Comparison of ENCODE assay signal across 12 cellular contexts in the genomic region with DNA sequence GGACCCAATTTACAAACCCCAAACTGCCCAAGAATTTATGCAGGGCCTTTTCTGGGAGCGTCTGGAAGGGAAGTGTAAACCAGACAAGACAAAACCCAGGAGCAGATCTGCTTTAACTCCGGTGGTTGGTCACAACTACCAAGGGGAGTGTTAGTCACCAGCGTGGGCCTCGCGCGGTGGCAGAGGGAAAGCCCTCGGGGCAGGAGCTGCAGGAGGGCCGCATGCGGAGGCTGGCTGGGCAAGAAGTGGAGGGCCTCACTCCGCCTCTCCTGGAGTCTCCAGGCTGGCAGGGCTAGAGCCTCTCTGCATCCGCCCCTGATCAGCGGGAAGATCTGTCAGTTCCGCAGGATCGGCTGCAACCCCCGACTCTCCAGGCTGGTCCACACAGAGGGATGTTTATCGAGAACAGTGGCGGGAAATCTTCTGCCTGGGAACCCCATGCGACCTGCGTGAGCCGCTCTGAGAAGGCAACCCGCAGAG. TPM values are rescaled to one million over a fixed set of nuclear protein-coding genes. Genes with fewer than 3 reads are reported as not detected.
A peak's percentile ranks its signal among the peaks of the same experiment; 100 is the strongest.
DNase-seq lines count a peak whose midpoint lies in the region; ATAC-seq and TF ChIP-seq lines count a peak whose summit lies in the region.
"Had no signal": no experiment of that assay in that cellular context is flagged by ENCODE, and none has a peak within 500 bp of the region (broad histone marks: within the 10 kb centered on the region; RNA-seq: fewer than 3 reads in every experiment).

No MANE protein-coding gene starts in this region.

- H3K27ac ChIP-seq in iPS-20b (ENCODE audit: low read length) (no peak overlapping the region), subcutaneous abdominal adipose tissue (ENCODE audit: low read depth, low read length) (no peak overlapping the region)

- H3K36me3 ChIP-seq in iPS-20b (ENCODE audit: insufficient read depth, low read depth, low read length) (no peaks in the 10 kb centered on the region), subcutaneous abdominal adipose tissue (ENCODE audit: control insufficient read depth in 5 of 5, insufficient read depth in 5 of 5, low read length in 5 of 5) (no peaks in the 10 kb centered on the region)

- peak; percentile 80 for DNase-seq in HFFc6
- peak; percentile 93 for DNase-seq in chondrocyte (ENCODE audit: low spot score)
- no peak for DNase-seq in HCEC 1CT
- no peak for DNase-seq in stimulated activated CD4-positive, alpha-beta T cell treated with anti-CD3 and anti-CD28 coated beads, Interleukin-2, amount 100 ng/mL, for 48 hours
- DNase-seq in OCI-M2 (lab: John Stamatoyannopoulos, UW; ENCODE audit: unreplicated experiment), result no peak
- DNase-seq: naive thymus-derived CD4-positive, alpha-beta T cell; NCI-H2171 treated with DMSO at 0.1 percent for 48 hours had no signal

- ATAC-seq in GM19463 (IDR thresholded peaks at IDR 0.05; ENCODE audit: unreplicated experiment), result no peak

- H3K4me1 Mint-ChIP-seq in HFFc6 (ENCODE audit: low read depth), result peaks cover 78% of the 10 kb centered on the region
- peaks cover 38% of the 10 kb centered on the region for H3K4me1 Mint-ChIP-seq in chondrocyte (ENCODE audit: low read depth)

- H3K9me3 Mint-ChIP-seq in HFFc6 (no peaks in the 10 kb centered on the region), chondrocyte (ENCODE audit: low read depth) (no peaks in the 10 kb centered on the region)

- H3K36me3 Mint-ChIP-seq in HFFc6 (ENCODE audit: low read depth), result no peaks in the 10 kb centered on the region
- no peaks in the 10 kb centered on the region for H3K36me3 Mint-ChIP-seq in chondrocyte (ENCODE audit: low read depth)

- H3K9me3 ChIP-seq in iPS-20b (ENCODE audit: insufficient read depth, low read depth, low read length) (no peaks in the 10 kb centered on the region), subcutaneous abdominal adipose tissue (ENCODE audit: control insufficient read depth in 5 of 5, low read length in 5 of 5) (no peaks in the 10 kb centered on the region)

- H3K4me3 ChIP-seq in iPS-20b (ENCODE audit: low read length) (peak overlapping the region; percentile 72; the same call in 1 of the 2 replicates), subcutaneous abdominal adipose tissue (ENCODE audit: low read depth in 1 of 5, low read length in 5 of 5) (peak overlapping the region in 4 of 5 donors; percentile 59 to 67 (median 63))

- no peaks in the 10 kb centered on the region for H3K4me1 ChIP-seq in iPS-20b (ENCODE audit: insufficient read depth, low read length)
- peaks cover 0 to 27% (median 24%) of the 10 kb centered on the region in 5 donors for H3K4me1 ChIP-seq in subcutaneous abdominal adipose tissue (ENCODE audit: control insufficient read depth in 5 of 5, insufficient read depth in 5 of 5, low read length in 5 of 5)

- H3K9ac ChIP-seq in iPS-20b (ENCODE audit: low read depth, low read length), result no peak overlapping the region
- no peak overlapping the region for H3K9ac ChIP-seq in subcutaneous abdominal adipose tissue (ENCODE audit: low read length in 5 of 5)

- H3K4me3 Mint-ChIP-seq in HFFc6 (peak overlapping the region; percentile 77), chondrocyte (ENCODE audit: unreplicated experiment) (peak overlapping the region; percentile 65)

- H3K27ac Mint-ChIP-seq in HFFc6, result peak overlapping the region; percentile 79
- H3K27ac Mint-ChIP-seq in chondrocyte (ENCODE audit: unreplicated experiment), result no peak overlapping the region
- H3K27ac Mint-ChIP-seq: naive thymus-derived CD4-positive, alpha-beta T cell had no signal

- peaks cover 69% of the 10 kb centered on the region for H3K27me3 ChIP-seq in iPS-20b (ENCODE audit: insufficient read depth, low read length)
- peaks cover 3 to 16% (median 10%) of the 10 kb centered on the region in 5 donors for H3K27me3 ChIP-seq in subcutaneous abdominal adipose tissue (ENCODE audit: control insufficient read depth in 5 of 5, insufficient read depth in 4 of 5, low read length in 5 of 5)

- H3K27me3 Mint-ChIP-seq in HFFc6 (ENCODE audit: insufficient read depth), result no peaks in the 10 kb centered on the region
- peaks cover 12% of the 10 kb centered on the region for H3K27me3 Mint-ChIP-seq in chondrocyte (ENCODE audit: low read depth)

- TF ChIP-seq CTCF in HFFc6 (IDR thresholded peaks at IDR 0.05) (no peak), chondrocyte (IDR thresholded peaks at IDR 0.05) (no peak)

RNA-seq across cellular contexts. Expression of gene COL24A1, which starts 2.0 kb away (rescaled TPM):
- 1 to 10 TPM; 1.1 to 2.4 (median 1.3) TPM for total RNA-seq in HFFc6 (2021; fragmentation: NEBNext Ultra II Directional; extraction: Animal tissue kit (Norgen Biotek cat#: 25700))
- total RNA-seq in chondrocyte, result 0.18 to 2.8 TPM (median 0.30 TPM) in 3 replicates
- total RNA-seq: endothelial cell of umbilical vein; T-helper 2 cell treated with Interferon-gamma antibody and Interleukin-4, amounts not matched to agents 100 ng/mL and 5 ng/mL, for 36 hours had no signal

Comparison
In these comparisons a context has a peak if more than half of its experiments do, and no peak if none do; other contexts are left out.
1. DNase-seq: peak in HFFc6 (single experiment) and chondrocyte (single experiment); none in HCEC 1CT (single experiment), stimulated activated CD4-positive, alpha-beta T cell treated with anti-CD3 and anti-CD28 coated beads, Interleukin-2, amount 100 ng/mL, for 48 hours (0 of 2) and OCI-M2 (single experiment).